9 cellular contexts compared by ENCODE assay signal in genomic region chr19:6577410-6578125, GRCh38. TPM values are rescaled to one million over a fixed set of nuclear protein-coding genes. Genes with fewer than 3 reads are reported as not detected.
DNase-seq lines count a peak whose midpoint lies in the region; ATAC-seq and TF ChIP-seq lines count a peak whose summit lies in the region.
"Had no signal": no experiment of that assay in that cellular context is flagged by ENCODE, and none has a peak within 500 bp of the region (broad histone marks: within the 10 kb centered on the region; RNA-seq: fewer than 3 reads in every experiment).

No MANE protein-coding gene starts in this region.

- ATAC-seq in HG03103 (IDR thresholded peaks at IDR 0.05; ENCODE audit: low read depth, unreplicated experiment): peak; percentile 60

- in situ Hi-C loops in Caki2 (cut with HindIII; ENCODE audit: low pct_unique_long_range_greater_than_20kb, low sequenced_read_pairs): no loop called here

- peak; percentile 63 for TF ChIP-seq POLR2A in Raji (IDR thresholded peaks at IDR 0.05; ENCODE audit: insufficient read depth, low read depth, low read length)

- DNase-seq in Caki2 (ENCODE audit: low read depth) (peak; percentile 67), GM19240 (ENCODE audit: insufficient read length, low spot score) (peak; percentile 57), myocyte (ENCODE audit: low read depth) (peak; percentile 20), NCI-H128 (lab: John Stamatoyannopoulos, UW; ENCODE audit: unreplicated experiment) (no peak), GOT3 (lab: John Stamatoyannopoulos, UW) (no peak)
- DNase-seq in stimulated activated CD4-positive, alpha-beta T cell treated with anti-CD3 and anti-CD28 coated beads, Interleukin-4, amount 100 ng/mL, for 24 hours: no peak

RNA-seq across cellular contexts. Expression of gene CD70, which starts 13.4 kb away (rescaled TPM):
- 274 and 291 TPM in 2 replicates for total RNA-seq in Caki2 (2014; rRNA removed; shearing (Covaris generic); ENCODE audit: low replicate concordance)
- total RNA-seq in myocyte: 0.64 and 0.78 TPM in 2 replicates
- polyA plus RNA-seq in myocyte (2012): 2.4 TPM
- total RNA-seq: cardiac muscle cell had no signal
- polyA plus RNA-seq: cardiac muscle cell had no signal

RNA-seq across cellular contexts. Expression of gene TNFSF9, which starts 46.7 kb away (rescaled TPM):
- 94.6 and 119 TPM in 2 replicates for total RNA-seq in Caki2 (2014; rRNA removed; shearing (Covaris generic); ENCODE audit: low replicate concordance)
- 1.7 and 7.2 TPM in 2 replicates for total RNA-seq in myocyte
- 5.5 TPM for polyA plus RNA-seq in myocyte (2012)

Comparison
In these comparisons a context has a peak if more than half of its experiments do, and no peak if none do; other contexts are left out.
1. DNase-seq: peak in Caki2 (single experiment), GM19240 (single experiment) and myocyte (single experiment); none in NCI-H128 (single experiment), GOT3 (single experiment) and stimulated activated CD4-positive, alpha-beta T cell treated with anti-CD3 and anti-CD28 coated beads, Interleukin-4, amount 100 ng/mL, for 24 hours (single experiment).
2. RNA of gene CD70, which starts 13.4 kb away (total RNA-seq): 274 to 291 TPM in Caki2; 0.64 to 0.78 TPM in myocyte; every median in the first group is over 100 times any median in the second.
3. RNA of gene TNFSF9, which starts 46.7 kb away (total RNA-seq): 94.6 to 119 TPM in Caki2; 1.7 to 7.2 TPM in myocyte; every median in the first group is over 10 times any median in the second.